9 cellular contexts compared by ENCODE assay signal in the genomic region with DNA sequence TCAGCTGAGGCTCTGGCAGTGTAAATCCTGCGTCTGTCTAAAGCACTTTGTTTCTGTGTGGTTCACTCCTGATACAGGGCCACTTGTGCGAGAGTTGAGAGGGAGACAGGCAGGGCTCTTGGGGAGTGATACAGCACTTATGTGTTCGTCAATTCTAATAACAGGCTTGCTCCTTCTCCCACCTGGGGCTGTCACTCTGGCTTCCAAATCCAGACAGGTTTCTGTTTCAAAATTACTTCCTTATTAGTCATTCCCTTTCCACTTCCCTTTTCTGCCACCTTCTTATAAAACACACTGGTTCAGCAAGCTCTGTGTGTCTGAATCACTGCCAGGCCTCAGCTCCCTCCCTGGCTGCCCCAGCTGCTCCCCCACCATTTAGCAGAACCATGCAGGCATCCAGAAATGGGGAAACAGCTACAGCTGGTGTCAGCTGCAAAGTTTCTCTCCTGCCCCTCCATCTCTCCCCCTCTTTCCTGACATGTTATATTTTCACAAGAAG. TPM values are rescaled to one million over a fixed set of nuclear protein-coding genes. Genes with fewer than 3 reads are reported as not detected.
DNase-seq lines count a peak whose midpoint lies in the region; ATAC-seq lines count a peak whose summit lies in the region.
"Had no signal": no experiment of that assay in that cellular context is flagged by ENCODE, and none has a peak within 500 bp of the region (broad histone marks: within the 10 kb centered on the region; RNA-seq: fewer than 3 reads in every experiment).

No MANE protein-coding gene starts in this region.

- H3K36me3 ChIP-seq in adipocyte (ENCODE audit: control insufficient read depth, insufficient read depth, low read length, severe bottlenecking): peaks cover 8% of the 10 kb centered on the region
- H3K36me3 ChIP-seq in skeletal muscle satellite cell (ENCODE audit: insufficient read depth, low read length): no peaks in the 10 kb centered on the region

- no peaks in the 10 kb centered on the region for H3K27me3 ChIP-seq in adipocyte (replicated peaks; ENCODE audit: control insufficient read depth, insufficient read depth, low read length)
- no peaks in the 10 kb centered on the region for H3K27me3 ChIP-seq in skeletal muscle satellite cell (ENCODE audit: control insufficient read depth, insufficient read depth, low read length)

- H3K9me3 ChIP-seq in adipocyte (ENCODE audit: control insufficient read depth, low read length) (no peaks in the 10 kb centered on the region), skeletal muscle satellite cell (replicated peaks; ENCODE audit: low read length) (no peaks in the 10 kb centered on the region)

- peak; percentile 70 for ATAC-seq in GM18861 (IDR thresholded peaks at IDR 0.05; ENCODE audit: unreplicated experiment)
- peak; percentile 74 for ATAC-seq in HG03064 (IDR thresholded peaks at IDR 0.05; ENCODE audit: low read depth, unreplicated experiment)

- no peak overlapping the region for H3K4me3 ChIP-seq in adipocyte (ENCODE audit: low read length)
- no peak overlapping the region for H3K4me3 ChIP-seq in skeletal muscle satellite cell (ENCODE audit: low read length)

- peak overlapping the region; percentile 65 for H3K4me2 ChIP-seq in skeletal muscle satellite cell (ENCODE audit: low read length)

- H3K4me1 ChIP-seq in adipocyte (ENCODE audit: control insufficient read depth, insufficient read depth, low read length) (no peaks in the 10 kb centered on the region), skeletal muscle satellite cell (ENCODE audit: control insufficient read depth, insufficient read depth, low read length) (peaks cover 28% of the 10 kb centered on the region)

- no peak overlapping the region for H3K9ac ChIP-seq in adipocyte (ENCODE audit: low read length)
- H3K9ac ChIP-seq in skeletal muscle satellite cell (ENCODE audit: low read depth, low read length): peak overlapping the region; percentile 34

- in situ Hi-C loops in ACHN (cut with HindIII; ENCODE audit: low pct_ligation_motif_present, low pct_unique_long_range_greater_than_20kb, low sequenced_read_pairs): no loop called here

- DNase-seq in ACHN: peak; percentile 73
- peak; percentile 65 to 86 for DNase-seq in NCI-H2081 (lab: John Stamatoyannopoulos, UW)
- DNase-seq in adipocyte (ENCODE audit: low read depth): peak; percentile 7
- peak in 38 of 51 donors; percentile 4 to 73 (median 45) for DNase-seq in hypothalamus (lab: John Stamatoyannopoulos, UW)
- DNase-seq in DMS114 treated with DMSO at 0.1 percent for 48 hours (lab: John Stamatoyannopoulos, UW; ENCODE audit: unreplicated experiment): no peak
- DNase-seq: activated naive CD8-positive, alpha-beta T cell treated with anti-CD3 and anti-CD28 coated beads, Interleukin-2, amount 10 ng/mL, durations not matched to agents 7 days and 5 days had no signal

RNA-seq across cellular contexts. Expression of a gene that starts 58.5 kb away (rescaled TPM):
- 3.3 and 4.6 TPM in 2 replicates for total RNA-seq in skeletal muscle satellite cell (2012; rRNA removed)
